Comparison of ENCODE assay signal across 9 cellular contexts in genomic region chr9:134134949-134135342, GRCh38. TPM values are rescaled to one million over a fixed set of nuclear protein-coding genes. Genes with fewer than 3 reads are reported as not detected.
DNase-seq lines count a peak whose midpoint lies in the region; ATAC-seq, FAIRE-seq and TF ChIP-seq lines count a peak whose summit lies in the region.
"Had no signal": no experiment of that assay in that cellular context is flagged by ENCODE, and none has a peak within 500 bp of the region (broad histone marks: within the 10 kb centered on the region; RNA-seq: fewer than 3 reads in every experiment).

No MANE protein-coding gene starts in this region.

- no peaks in the 10 kb centered on the region for H3K9me3 ChIP-seq in WERI-Rb-1 (ENCODE audit: severe bottlenecking)

- H3K36me3 ChIP-seq in WERI-Rb-1 = peaks cover 26% of the 10 kb centered on the region

- no peaks in the 10 kb centered on the region for H3K27me3 ChIP-seq in WERI-Rb-1 (ENCODE audit: insufficient read depth, low read depth, severe bottlenecking)

- peak; percentile 2 for ATAC-seq in GM21423 (IDR thresholded peaks at IDR 0.05; ENCODE audit: unreplicated experiment)

- peaks cover 7% of the 10 kb centered on the region for H3K9me3 Mint-ChIP-seq in glutamatergic neuron (ENCODE audit: unreplicated experiment)

- H3K27me3 Mint-ChIP-seq in glutamatergic neuron (ENCODE audit: unreplicated experiment) = no peaks in the 10 kb centered on the region

- POLR2A ChIA-PET in AG04449 (lab: Yijun Ruan, JAX) = no interaction called here

- H3K4me3 Mint-ChIP-seq in glutamatergic neuron (ENCODE audit: unreplicated experiment) = peak overlapping the region; percentile 78

- no peak for FAIRE-seq in RCC 7860 (lab: Jason Lieb, UNC)

- H3K27ac Mint-ChIP-seq in glutamatergic neuron (ENCODE audit: unreplicated experiment) = peak overlapping the region; percentile 68

- no peaks in the 10 kb centered on the region for H3K36me3 Mint-ChIP-seq in glutamatergic neuron (ENCODE audit: unreplicated experiment)

- H3K27ac ChIP-seq in WERI-Rb-1 = peak overlapping the region; percentile 99
- peak overlapping the region; percentile 70 to 98 (median 93) for H3K27ac ChIP-seq in skin epidermis

- H3K4me3 ChIP-seq in AG04449 (ENCODE audit: low read depth, low read length) (peak overlapping the region; percentile 90), WERI-Rb-1 (ENCODE audit: low read depth, low read length) (peak overlapping the region; percentile 81), skin epidermis (peak overlapping the region; percentile 71 to 94 (median 79))

- no peak for TF ChIP-seq CTCF in AG04449 (IDR thresholded peaks at IDR 0.05; ENCODE audit: insufficient read depth, low read length, missing control alignments)
- no peak for TF ChIP-seq CTCF in WERI-Rb-1 (IDR thresholded peaks at IDR 0.05; ENCODE audit: low read depth, low read length)
- no peak for TF ChIP-seq CTCF in glutamatergic neuron (IDR thresholded peaks at IDR 0.05; ENCODE audit: partially characterized antibody, unreplicated experiment)

- peaks cover 21% of the 10 kb centered on the region for H3K4me1 Mint-ChIP-seq in glutamatergic neuron (ENCODE audit: low read depth, unreplicated experiment)

- CTCF ChIA-PET in AG04449 (lab: Yijun Ruan, JAX) = no interaction called here

- no peak for DNase-seq in AG04449 (ENCODE audit: low read depth, low spot score)
- no peak for DNase-seq in WERI-Rb-1
- DNase-seq in glutamatergic neuron = no peak
- DNase-seq in SK-N-DZ (ENCODE audit: low spot score) = no peak
- no peak for DNase-seq in RCC 7860 (ENCODE audit: low spot score)
- DNase-seq in LoVo (ENCODE audit: low spot score) = no peak

RNA-seq across cellular contexts. Expression of gene WDR5, which starts 0.9 kb away (rescaled TPM):
- 45.9 TPM for total RNA-seq in glutamatergic neuron (ENCODE audit: unreplicated experiment)
- polyA plus RNA-seq in SK-N-DZ (2014; cell fraction: cytosol; rRNA removed) = 50.4 and 50.7 TPM in 2 replicates
- 86.2 and 91.0 TPM in 2 replicates for polyA plus RNA-seq in SK-N-DZ (2014; cell fraction: nucleus; rRNA removed)

RNA-seq across cellular contexts. Expression of gene RNU6ATAC, which starts 29.4 kb away (rescaled TPM):
- total RNA-seq in glutamatergic neuron (ENCODE audit: unreplicated experiment) = 121 TPM
- polyA plus RNA-seq in SK-N-DZ (2014; cell fraction: cytosol; rRNA removed) = not detected in 2 replicates
- polyA plus RNA-seq in SK-N-DZ (2014; cell fraction: nucleus; rRNA removed) = not detected in 2 replicates
- total RNA-seq: renal cortical epithelial cell had no signal
